In genomic region chr2:64540615-64541014, GRCh38 we compare ENCODE assay signal across 24 cellular contexts.
"Had no signal": no experiment of that assay in that cellular context is flagged by ENCODE, and none has a peak within 500 bp of the region (broad histone marks: within the 10 kb centered on the region; RNA-seq: fewer than 3 reads in every experiment).

No MANE protein-coding gene starts in this region.

- H3K27me3 Mint-ChIP-seq: activated CD8-positive, alpha-beta T cell treated with anti-CD3 and anti-CD28 coated beads for 36 hours; central memory CD8-positive, alpha-beta T cell; dendritic cell treated with granulocyte-macrophage colony-stimulating factor and Interleukin-4, amounts not matched to agents 40 ng/mL and 50 ng/mL, for 4 days; naive thymus-derived CD8-positive, alpha-beta T cell had no signal

- H3K27ac ChIP-seq: heart right ventricle, left lung, lower lobe of right lung, parathyroid adenoma, spleen, thyroid gland, upper lobe of left lung, vagina had no signal

- H3K4me3 Mint-ChIP-seq: activated CD8-positive, alpha-beta T cell treated with anti-CD3 and anti-CD28 coated beads for 36 hours; activated T-cell treated with anti-CD3 and anti-CD28 coated beads, Interleukin-2, amount 50 U/mL, for 4 hours; central memory CD8-positive, alpha-beta T cell; dendritic cell treated with granulocyte-macrophage colony-stimulating factor and Interleukin-4, amounts not matched to agents 40 ng/mL and 50 ng/mL, for 4 days; endodermal cell; naive thymus-derived CD8-positive, alpha-beta T cell; neural crest cell had no signal

- H3K36me3 ChIP-seq: heart right ventricle, left lung, lower lobe of right lung, spleen, stomach, thyroid gland, upper lobe of left lung, vagina had no signal

- H3K4me1 ChIP-seq: parathyroid adenoma had no signal

- H3K9me3 Mint-ChIP-seq: activated CD8-positive, alpha-beta T cell treated with anti-CD3 and anti-CD28 coated beads for 36 hours; activated naive CD4-positive, alpha-beta T cell treated with anti-CD3 and anti-CD28 coated beads, Interleukin-2, amount 50 U/mL, for 72 hours; activated T-cell treated with anti-CD3 and anti-CD28 coated beads, Interleukin-2, amount 50 U/mL, for 4 hours; central memory CD8-positive, alpha-beta T cell; dendritic cell treated with granulocyte-macrophage colony-stimulating factor and Interleukin-4, amounts not matched to agents 40 ng/mL and 50 ng/mL, for 4 days; endodermal cell; naive thymus-derived CD8-positive, alpha-beta T cell; neural crest cell had no signal

- H3K9me3 ChIP-seq: heart right ventricle, left lung, lower lobe of right lung, spleen, stomach, thyroid gland, upper lobe of left lung, vagina had no signal

- ATAC-seq: activated CD8-positive, alpha-beta T cell treated with anti-CD3 and anti-CD28 coated beads for 36 hours; esophagus mucosa; heart right ventricle; left lung; lower lobe of right lung; naive thymus-derived CD8-positive, alpha-beta T cell; right cardiac atrium had no signal

- H3K27ac Mint-ChIP-seq: activated CD8-positive, alpha-beta T cell treated with anti-CD3 and anti-CD28 coated beads for 36 hours; activated naive CD4-positive, alpha-beta T cell treated with anti-CD3 and anti-CD28 coated beads, Interleukin-2, amount 50 U/mL, for 72 hours; dendritic cell treated with granulocyte-macrophage colony-stimulating factor and Interleukin-4, amounts not matched to agents 40 ng/mL and 50 ng/mL, for 4 days; endodermal cell had no signal

- H3K36me3 Mint-ChIP-seq: activated naive CD4-positive, alpha-beta T cell treated with anti-CD3 and anti-CD28 coated beads, Interleukin-2, amount 50 U/mL, for 72 hours had no signal

- DNase-seq: activated CD4-positive, alpha-beta T cell treated with anti-CD3 and anti-CD28 coated beads, Interleukin-2, amount 50 U/mL, for 1 hour; activated CD8-positive, alpha-beta T cell treated with anti-CD3 and anti-CD28 coated beads for 36 hours; activated naive CD4-positive, alpha-beta T cell; activated T-cell treated with anti-CD3 and anti-CD28 coated beads, Interleukin-2, amount 50 U/mL, for 4 hours; endodermal cell; foreskin fibroblast; heart right ventricle; left lung; lower lobe of right lung; mesenchymal stem cell; naive thymus-derived CD8-positive, alpha-beta T cell; nucleus accumbens; right cardiac atrium; spleen; stomach; thyroid gland; upper lobe of left lung had no signal

- H3K4me3 ChIP-seq: heart right ventricle, left lung, lower lobe of right lung, spleen, stomach, thyroid gland, upper lobe of left lung, vagina had no signal

- H3K27me3 ChIP-seq: heart right ventricle, left lung, spleen, stomach, thyroid gland, upper lobe of left lung, vagina had no signal
